Comparison of ENCODE assay signal across 1 cellular context in the genomic region with DNA sequence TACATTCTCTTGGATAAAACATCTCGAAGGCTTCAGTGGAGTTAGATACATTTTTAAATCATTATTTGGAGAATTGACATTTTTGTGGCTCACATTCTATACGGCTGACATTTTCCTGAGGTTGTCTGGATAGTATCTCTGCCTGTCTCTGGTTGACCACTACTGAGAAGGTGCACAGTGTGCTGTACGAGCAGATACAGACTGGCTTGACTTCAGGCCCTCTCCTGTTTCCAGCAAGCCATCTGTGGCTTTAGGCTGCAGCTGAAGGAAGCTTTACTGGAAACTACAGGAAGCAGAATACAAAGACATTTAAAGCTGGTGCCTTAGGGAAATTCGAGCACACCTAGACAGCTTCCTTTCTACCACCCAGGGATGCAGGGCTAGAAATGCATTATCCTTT.
TF ChIP-seq lines count a peak whose summit lies in the region.

No MANE protein-coding gene starts in this region.

TF ChIP-seq in HCT116, 20 proteins besides CTCF, POLR2A, EP300 and RAD21 (continued from another document):
- no peak for TF ChIP-seq TCF7L2 (IDR thresholded peaks at IDR 0.05; ENCODE audit: borderline replicate concordance, extremely low read depth, insufficient read depth, insufficient read length)
- TF ChIP-seq, protein P1, sequence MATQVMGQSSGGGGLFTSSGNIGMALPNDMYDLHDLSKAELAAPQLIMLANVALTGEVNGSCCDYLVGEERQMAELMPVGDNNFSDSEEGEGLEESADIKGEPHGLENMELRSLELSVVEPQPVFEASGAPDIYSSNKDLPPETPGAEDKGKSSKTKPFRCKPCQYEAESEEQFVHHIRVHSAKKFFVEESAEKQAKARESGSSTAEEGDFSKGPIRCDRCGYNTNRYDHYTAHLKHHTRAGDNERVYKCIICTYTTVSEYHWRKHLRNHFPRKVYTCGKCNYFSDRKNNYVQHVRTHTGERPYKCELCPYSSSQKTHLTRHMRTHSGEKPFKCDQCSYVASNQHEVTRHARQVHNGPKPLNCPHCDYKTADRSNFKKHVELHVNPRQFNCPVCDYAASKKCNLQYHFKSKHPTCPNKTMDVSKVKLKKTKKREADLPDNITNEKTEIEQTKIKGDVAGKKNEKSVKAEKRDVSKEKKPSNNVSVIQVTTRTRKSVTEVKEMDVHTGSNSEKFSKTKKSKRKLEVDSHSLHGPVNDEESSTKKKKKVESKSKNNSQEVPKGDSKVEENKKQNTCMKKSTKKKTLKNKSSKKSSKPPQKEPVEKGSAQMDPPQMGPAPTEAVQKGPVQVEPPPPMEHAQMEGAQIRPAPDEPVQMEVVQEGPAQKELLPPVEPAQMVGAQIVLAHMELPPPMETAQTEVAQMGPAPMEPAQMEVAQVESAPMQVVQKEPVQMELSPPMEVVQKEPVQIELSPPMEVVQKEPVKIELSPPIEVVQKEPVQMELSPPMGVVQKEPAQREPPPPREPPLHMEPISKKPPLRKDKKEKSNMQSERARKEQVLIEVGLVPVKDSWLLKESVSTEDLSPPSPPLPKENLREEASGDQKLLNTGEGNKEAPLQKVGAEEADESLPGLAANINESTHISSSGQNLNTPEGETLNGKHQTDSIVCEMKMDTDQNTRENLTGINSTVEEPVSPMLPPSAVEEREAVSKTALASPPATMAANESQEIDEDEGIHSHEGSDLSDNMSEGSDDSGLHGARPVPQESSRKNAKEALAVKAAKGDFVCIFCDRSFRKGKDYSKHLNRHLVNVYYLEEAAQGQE (IDR thresholded peaks at IDR 0.05; ENCODE audit: low read depth): no peak
- TF ChIP-seq EZH2 (IDR thresholded peaks at IDR 0.05): no peak
- no peak for TF ChIP-seq SIN3A (IDR thresholded peaks at IDR 0.05; ENCODE audit: low read depth)
- no peak for TF ChIP-seq ELF1 (IDR thresholded peaks at IDR 0.05; ENCODE audit: borderline replicate concordance, low read depth)
- TF ChIP-seq, protein P2, sequence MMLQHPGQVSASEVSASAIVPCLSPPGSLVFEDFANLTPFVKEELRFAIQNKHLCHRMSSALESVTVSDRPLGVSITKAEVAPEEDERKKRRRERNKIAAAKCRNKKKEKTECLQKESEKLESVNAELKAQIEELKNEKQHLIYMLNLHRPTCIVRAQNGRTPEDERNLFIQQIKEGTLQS (IDR thresholded peaks at IDR 0.05): no peak
